Comparison of ENCODE assay signal across 8 cellular contexts in the genomic region with DNA sequence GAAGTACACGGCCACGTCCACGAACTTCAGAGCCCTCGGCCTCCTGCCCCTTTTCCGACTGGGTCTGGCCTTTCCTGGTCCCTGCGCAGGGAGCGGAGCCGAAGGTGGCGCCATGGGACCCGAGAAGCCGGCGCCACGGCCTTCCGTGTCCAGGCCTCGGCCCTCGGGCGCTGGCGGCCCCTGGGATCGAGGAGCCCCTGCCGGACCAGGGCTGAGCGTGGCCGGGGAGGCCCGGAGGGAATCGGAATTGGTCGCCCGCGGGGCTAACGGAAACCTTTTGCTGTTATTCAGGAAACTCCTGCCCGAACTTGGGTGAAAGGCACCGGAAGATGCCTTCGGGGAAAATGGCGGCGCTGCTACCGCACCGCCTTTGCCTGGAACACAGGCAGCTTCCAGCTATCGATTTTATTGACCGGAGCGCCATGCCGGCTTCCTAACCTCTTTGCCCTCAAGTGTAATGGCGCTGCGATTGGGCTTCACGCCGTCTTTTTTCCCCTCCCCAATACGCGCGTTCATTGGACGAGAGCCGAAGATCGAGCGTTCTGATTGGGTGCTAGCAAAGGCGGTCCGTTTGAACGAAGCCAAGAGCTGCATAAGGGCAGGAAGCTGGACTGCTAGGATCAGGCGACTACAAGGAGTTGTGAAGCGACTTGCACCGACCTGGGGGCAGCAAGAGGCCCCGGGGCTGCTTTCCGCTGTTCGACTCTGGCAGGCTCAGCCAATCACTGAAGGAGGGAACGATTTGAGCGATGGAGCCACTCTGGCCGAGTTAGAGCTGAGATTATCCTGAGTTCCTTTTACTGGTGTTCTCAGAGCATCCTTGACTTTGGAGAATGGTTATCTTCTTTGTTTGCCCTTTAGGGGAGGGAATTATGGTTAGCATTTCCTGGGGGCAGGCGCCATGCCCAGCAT. TPM values are rescaled to one million over a fixed set of nuclear protein-coding genes. Genes with fewer than 3 reads are reported as not detected.
A peak's percentile ranks its signal among the peaks of the same experiment; 100 is the strongest.
DNase-seq lines count a peak whose midpoint lies in the region; ATAC-seq, FAIRE-seq and TF ChIP-seq lines count a peak whose summit lies in the region.

Gene ZNF689 (minus strand): TSS at position 462 of the 912 bp plus-strand sequence. CDS start 348 bp downstream, at position 114.

- peaks cover 3% of the 10 kb centered on the region for H3K36me3 Mint-ChIP-seq in memory B cell

- no peak within 1 kb of the TSS for H2BK20ac ChIP-seq in H1 (ENCODE audit: low read length)

- peak within 1 kb of the TSS; percentile 95 for H3K27ac ChIP-seq in H1 (ENCODE audit: low read depth, low read length)

- H3K9me3 Mint-ChIP-seq in memory B cell = no peaks in the 10 kb centered on the region

- peaks cover 0 to 3% (median 2%) of the 10 kb centered on the region in 4 experiments; a peak in 3 of 7 replicates for H3K4me1 ChIP-seq in H1 (replicated peaks in 1 of 4; ENCODE audit: control insufficient read depth in 3 of 4, insufficient read depth in 4 of 4, low read length in 3 of 4)

- peak; percentile 97 for DNase-seq in CMK (ENCODE audit: low read depth)
- peak; percentile 97 for DNase-seq in GM20000 (ENCODE audit: low spot score)
- DNase-seq in HT1080 (ENCODE audit: low read depth) = peak; percentile 93
- peak; percentile 90 for DNase-seq in NOMO-1 treated with DMSO at 0.1 percent for 48 hours (lab: John Stamatoyannopoulos, UW; ENCODE audit: unreplicated experiment)
- peak; percentile 87 to 88 for DNase-seq in activated CD8-positive, alpha-beta memory T cell treated with anti-CD3 and anti-CD28 coated beads for 4 hours (ENCODE audit: low read depth in 2 of 2)
- peak; percentile 98 to 99 for DNase-seq in H1 (ENCODE audit: low read depth in 1 of 2, low spot score in 2 of 2)
- peak; percentile 96 to 98 for DNase-seq in memory B cell (ENCODE audit: low spot score in 2 of 2)
- DNase-seq in stimulated activated CD8-positive, alpha-beta memory T cell treated with anti-CD3 and anti-CD28 coated beads, Interleukin-12 subunit alpha, Interleukin-12 subunit beta, amount 100 ng/mL, for 24 hours (ENCODE audit: extremely low read depth) = peak; percentile 71

- H3K27me3 Mint-ChIP-seq in memory B cell = no peaks in the 10 kb centered on the region

- no peak within 1 kb of the TSS for H3K23ac ChIP-seq in H1 (ENCODE audit: insufficient read length)

- H4K91ac ChIP-seq in H1 (replicated peaks; ENCODE audit: insufficient read length, low read length) = peak within 1 kb of the TSS; percentile 68

- TF ChIP-seq RAD21 in H1 (IDR thresholded peaks at IDR 0.05 in 1 of 2, conservative IDR thresholded peaks at IDR 0.05 in 1 of 2; ENCODE audit: low read depth in 2 of 2, low read length in 2 of 2) = 0 out of 4 replicates have a peak, but pooled peaks of 1 of the 2 experiments have one; percentile 1

- H3K56ac ChIP-seq in H1 (replicated peaks; ENCODE audit: insufficient read length, low read depth, low read length) = peak within 1 kb of the TSS; percentile 78

- H3K4me3 ChIP-seq in H1 (ENCODE audit: extremely low read depth in 1 of 4, insufficient read depth in 2 of 4, low read depth in 3 of 4, low read length in 4 of 4) = peak within 1 kb of the TSS; percentile 88 to 98 (median 92)

- H3K23me2 ChIP-seq in H1 (ENCODE audit: low read depth, low read length) = peaks cover 2% of the 10 kb centered on the region; the same call in 1 of the 2 replicates

- no peak for TF ChIP-seq CTCF in GM20000 (IDR thresholded peaks at IDR 0.05; ENCODE audit: extremely low read depth, missing control alignments)
- TF ChIP-seq CTCF in H1 (IDR thresholded peaks at IDR 0.05; ENCODE audit: control extremely low read depth in 1 of 3, insufficient read depth in 1 of 3, low read depth in 1 of 3, low read length in 3 of 3) = no peak

- peak within 1 kb of the TSS; percentile 91 for H3K27ac Mint-ChIP-seq in memory B cell

- peak within 1 kb of the TSS; percentile 82 for H2AFZ ChIP-seq in H1 (ENCODE audit: low read length)

- H3K18ac ChIP-seq in H1 (ENCODE audit: extremely low read depth, low read length) = peak within 1 kb of the TSS; percentile 91

- no peak within 1 kb of the TSS for H3K14ac ChIP-seq in H1 (ENCODE audit: insufficient read length)

- peak within 1 kb of the TSS; percentile 93 to 97 (median 96) for H3K9ac ChIP-seq in H1 (replicated peaks in 1 of 4; ENCODE audit: extremely low read depth in 1 of 4, low read depth in 3 of 4, low read length in 3 of 4)

- H4K20me1 ChIP-seq in H1 (replicated peaks in 1 of 2; ENCODE audit: control insufficient read depth in 1 of 2, insufficient read depth in 2 of 2, low read length in 2 of 2) = no peaks in the 10 kb centered on the region

- peak within 1 kb of the TSS; percentile 88 for H3K4me3 Mint-ChIP-seq in memory B cell

- peak within 1 kb of the TSS; percentile 97 for H4K8ac ChIP-seq in H1 (ENCODE audit: extremely low read depth, insufficient read depth, low read length)

- no peaks in the 10 kb centered on the region for H3K27me3 ChIP-seq in H1 (replicated peaks in 1 of 4; ENCODE audit: control insufficient read depth in 3 of 4, extremely low read depth in 1 of 4, insufficient read depth in 3 of 4, low read length in 3 of 4)

- peak; percentile 52 for FAIRE-seq in H1 (lab: Jason Lieb, UNC)

- H2BK5ac ChIP-seq in H1 (ENCODE audit: low read depth, low read length) = peak within 1 kb of the TSS; percentile 94

- H2BK12ac ChIP-seq in H1 (ENCODE audit: low read depth, low read length) = 0 out of 2 replicates have a peak within 1 kb of the TSS, but pooled peaks have one; percentile 18

- peak within 1 kb of the TSS; percentile 68 to 86 for H3K4me2 ChIP-seq in H1 (ENCODE audit: insufficient read depth in 1 of 2, low read depth in 2 of 2, low read length in 2 of 2)

- H3K79me1 ChIP-seq in H1 (ENCODE audit: low read depth, low read length) = no peaks in the 10 kb centered on the region

- peak; percentile 78 to 86 for TF ChIP-seq POLR2A in H1 (IDR thresholded peaks at IDR 0.05; ENCODE audit: control extremely low read depth in 1 of 2, low read depth in 2 of 2, low read length in 2 of 2)

- 2% methylated on average over 55 of the region's 63 CpGs; no CpG with 5 or more reads in 1 of the 2 experiments for WGBS in H1 (ENCODE audit: extremely low coverage in 1 of 2, insufficient coverage in 1 of 2, insufficient read length in 1 of 2, insufficient replicate concordance in 2 of 2, low coverage in 1 of 2, low lambda C conversion rate in 2 of 2, missing lambda C conversion rate in 1 of 2), 2 experiments

- 0 out of 4 replicates have a peak, but pooled peaks cover 0 to 5% of the 10 kb centered on the region in 2 experiments for H3K79me2 ChIP-seq in H1 (ENCODE audit: control insufficient read depth in 1 of 2, insufficient read depth in 2 of 2, low read length in 2 of 2)

- POLR2A ChIA-PET in H1 (lab: Charles Lee; ENCODE audit: partially characterized antibody) = interaction anchor here (0.6 to 6.9 kb wide), 26 partner anchors 10 to 203 kb away, joined by 3 to 85 read pairs (median 4); partner anchors contain the start of genes DCTPP1, SEPHS2, ZNF688 and ZNF747

- peak within 1 kb of the TSS; percentile 18; the same call in 1 of the 2 replicates for H2BK15ac ChIP-seq in H1 (ENCODE audit: low read length)

- no peaks in the 10 kb centered on the region for H3K9me3 ChIP-seq in H1 (ENCODE audit: insufficient read depth in 2 of 2, low read depth in 1 of 2, low read length in 1 of 2)

- peaks cover 3 to 13% (median 6%) of the 10 kb centered on the region in 4 experiments; a peak in 5 of 8 replicates for H3K36me3 ChIP-seq in H1 (ENCODE audit: control insufficient read depth in 2 of 4, insufficient read depth in 4 of 4, low read length in 3 of 4)

- H2BK120ac ChIP-seq in H1 (replicated peaks; ENCODE audit: low read depth, low read length) = no peak within 1 kb of the TSS

- CTCF ChIA-PET in H1 (lab: Charles Lee; ENCODE audit: partially characterized antibody) = interaction anchor here (0.7 to 2.7 kb wide), 8 partner anchors 9 to 180 kb away, joined by 3 to 11 read pairs (median 4); partner anchors contain the start of genes DCTPP1 and PRR14

- ATAC-seq in memory B cell (ENCODE audit: low read depth) = peak; percentile 93

- H4K5ac ChIP-seq in H1 (ENCODE audit: insufficient read length, low read depth, low read length) = peak within 1 kb of the TSS; percentile 69

- TF ChIP-seq EP300 in H1 (IDR thresholded peaks at IDR 0.05; ENCODE audit: borderline replicate concordance in 1 of 2, low read depth in 2 of 2, low read length in 2 of 2) = no peak

- H3K4ac ChIP-seq in H1 (replicated peaks; ENCODE audit: insufficient read length, low read depth, low read length) = peak within 1 kb of the TSS; percentile 14

- H3K4me1 Mint-ChIP-seq in memory B cell = peaks cover 11% of the 10 kb centered on the region

- H2AK5ac ChIP-seq in H1 (ENCODE audit: low read depth, low read length) = no peak within 1 kb of the TSS

TF ChIP-seq in H1, 55 proteins besides CTCF, POLR2A, EP300 and RAD21 (continues in another document):
- TF ChIP-seq PHF8 (conservative IDR thresholded peaks at IDR 0.05; ENCODE audit: low read depth, low read length) (peak; percentile 95), KDM1A (IDR thresholded peaks at IDR 0.05; ENCODE audit: borderline replicate concordance, low read length) (no peak), GTF2F1 (IDR thresholded peaks at IDR 0.05; ENCODE audit: borderline replicate concordance, low read depth, low read length) (peak; percentile 88), SAP30 (IDR thresholded peaks at IDR 0.05; ENCODE audit: insufficient read depth, insufficient replicate concordance, low read length) (peak; percentile 35), YY1 (IDR thresholded peaks at IDR 0.05; ENCODE audit: low read depth, low read length) (peak; percentile 100), RBBP5 (IDR thresholded peaks at IDR 0.05; ENCODE audit: borderline replicate concordance, low read depth, low read length) (0 out of 2 replicates have a peak, but pooled peaks have one; percentile 22), CHD1 (IDR thresholded peaks at IDR 0.05; ENCODE audit: low read depth, low read length) (no peak; the same call in 1 of the 2 replicates), EZH2 (IDR thresholded peaks at IDR 0.05; ENCODE audit: low read depth, low read length, severe bottlenecking) (no peak), CEBPB (IDR thresholded peaks at IDR 0.05; ENCODE audit: low read depth, low read length) (no peak), MAFK (IDR thresholded peaks at IDR 0.05; ENCODE audit: low read depth, low read length) (no peak)

RNA-seq across cellular contexts. Expression of gene ZNF689, which starts in this region (rescaled TPM):
- 9.5 and 10.6 TPM in 2 replicates for total RNA-seq in HT1080 (2014; rRNA removed; shearing (Covaris generic))
- polyA plus RNA-seq in HT1080 (2015; cell fraction: cytosol; rRNA removed) = 7.1 and 7.3 TPM in 2 replicates
- polyA plus RNA-seq in HT1080 (2015; cell fraction: nucleus; rRNA removed) = 6.8 and 7.9 TPM in 2 replicates
- 14.2 and 14.3 TPM in 2 replicates for total RNA-seq in H1 (2021; fragmentation: NEBNext Ultra II Directional; extraction: Animal tissue kit (Norgen Biotek cat#: 25700))
- 15.3 and 19.0 TPM in 2 replicates for polyA plus RNA-seq in H1 (2011; rRNA removed)
- polyA plus RNA-seq in H1 (2011; cell fraction: cytosol; rRNA removed) = 12.5 TPM
- polyA plus RNA-seq in H1 (2011; cell fraction: nucleus; rRNA removed) = 10.7 TPM
- polyA plus RNA-seq in H1 (2012, experiment 1 of 2) = 9.2 to 11.6 TPM (median 11.0 TPM) in 4 replicates
- polyA plus RNA-seq in H1 (2012, experiment 2 of 2) = 15.1 TPM
- 9.9 TPM for polyA plus RNA-seq in H1 (2013, experiment 1 of 2)
- 9.7 TPM for polyA plus RNA-seq in H1 (2013, experiment 2 of 2)
- polyA minus RNA-seq in H1 (2011; rRNA and poly(A)+ RNA removed) = 14.8 and 15.0 TPM in 2 replicates
- 24.1 TPM for polyA minus RNA-seq in H1 (2011; cell fraction: cytosol; rRNA and poly(A)+ RNA removed)
- 9.4 TPM for polyA minus RNA-seq in H1 (2011; cell fraction: nucleus; rRNA and poly(A)+ RNA removed)

Comparison
In these comparisons a context has a peak if more than half of its experiments do, and no peak if none do; other contexts are left out.
1. Peak in every context shown above with its lines: DNase-seq, ATAC-seq, H3K4me3 ChIP-seq and H3K27ac ChIP-seq.